33 cellular contexts compared by ENCODE assay signal in the genomic region with DNA sequence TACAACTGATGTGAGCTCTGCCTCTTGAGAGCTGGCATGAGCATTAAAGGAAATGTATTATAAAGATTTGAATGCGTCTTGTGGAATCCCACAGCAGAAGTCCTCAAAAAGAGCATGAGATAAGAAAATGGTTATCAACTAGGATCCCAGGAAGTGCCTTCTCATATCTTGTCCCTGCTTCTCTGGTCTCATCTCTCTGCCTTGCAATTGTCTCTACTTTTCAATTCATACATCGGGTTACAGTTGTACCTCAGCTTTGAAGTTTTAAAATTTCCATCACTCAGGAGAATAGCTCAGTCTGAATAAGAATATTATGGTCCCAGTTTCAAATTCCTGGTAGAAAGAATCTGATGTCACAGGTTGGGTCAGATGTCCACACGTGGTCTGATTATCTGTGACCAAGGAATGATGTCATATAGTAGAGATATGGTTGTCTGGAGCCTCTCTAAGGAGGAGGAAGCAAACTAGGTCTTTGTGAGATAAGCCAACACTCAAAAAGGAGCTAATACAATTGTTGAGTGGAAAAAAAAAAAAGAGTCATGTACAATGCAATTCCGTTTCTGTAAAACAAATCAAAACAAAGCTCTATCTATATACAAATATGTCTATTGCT.
"Had no signal": no experiment of that assay in that cellular context is flagged by ENCODE, and none has a peak within 500 bp of the region (broad histone marks: within the 10 kb centered on the region; RNA-seq: fewer than 3 reads in every experiment).

No MANE protein-coding gene starts in this region.

- H3K4me1 ChIP-seq: adrenal gland, body of pancreas, esophagus muscularis mucosa, foreskin keratinocyte, gastrocnemius medialis, heart left ventricle had no signal

- H3K27ac ChIP-seq: adrenal gland, body of pancreas, esophagus muscularis mucosa, foreskin keratinocyte, gastrocnemius medialis, heart left ventricle, VCaP had no signal

- DNase-seq: activated B cell treated with CpG ODN at 0.5 μM for 24 hours; activated CD4-positive, alpha-beta memory T cell treated with anti-CD3 and anti-CD28 coated beads for 36 hours; activated CD4-positive, alpha-beta T cell treated with anti-CD3 and anti-CD28 coated beads for 48 hours; activated CD4-positive, alpha-beta T cell treated with anti-CD3 and anti-CD28 coated beads, Interleukin-2, amount 50 U/mL, for 1 hour; activated CD8-positive, alpha-beta memory T cell treated with anti-CD3 and anti-CD28 coated beads, Interleukin-2, amount 10 ng/mL, durations not matched to agents 7 days and 5 days; activated CD8-positive, alpha-beta memory T cell treated with anti-CD3 and anti-CD28 coated beads, Interleukin-2, amount 50 U/mL, for 4 hours; activated CD8-positive, alpha-beta T cell treated with anti-CD3 and anti-CD28 coated beads, Interleukin-2, amount 10 ng/mL, durations not matched to agents 7 days and 5 days; activated effector memory CD4-positive, alpha-beta T cell treated with anti-CD3 and anti-CD28 coated beads, Interleukin-2, amount 50 U/mL, for 16 hours; activated naive CD4-positive, alpha-beta T cell treated with anti-CD3 and anti-CD28 coated beads for 36 hours; activated naive CD8-positive, alpha-beta T cell treated with anti-CD3 and anti-CD28 coated beads for 36 hours; activated naive CD8-positive, alpha-beta T cell treated with anti-CD3 and anti-CD28 coated beads, Interleukin-2, amount 50 U/mL, for 24 hours; activated T-cell treated with anti-CD3 and anti-CD28 coated beads, Interleukin-2, amount 50 U/mL, for 1 hour; activated T-cell treated with anti-CD3 and anti-CD28 coated beads, Interleukin-2, amount 50 U/mL, for 48 hours; adrenal gland; amygdala; aorta; body of pancreas; caudate nucleus; cortex of kidney; dermis blood vessel endothelial cell; effector CD4-positive, alpha-beta T cell; effector memory CD8-positive, alpha-beta T cell; foreskin keratinocyte; gastrocnemius medialis; glutamatergic neuron; heart left ventricle; T-helper 2 cell had no signal

- H3K27ac Mint-ChIP-seq: activated B cell treated with CpG ODN at 0.5 μM for 24 hours; activated CD4-positive, alpha-beta memory T cell treated with anti-CD3 and anti-CD28 coated beads for 36 hours; activated CD8-positive, alpha-beta memory T cell treated with anti-CD3 and anti-CD28 coated beads, Interleukin-2, amount 10 ng/mL, durations not matched to agents 7 days and 5 days; activated CD8-positive, alpha-beta T cell treated with anti-CD3 and anti-CD28 coated beads, Interleukin-2, amount 10 ng/mL, durations not matched to agents 7 days and 5 days; activated naive CD4-positive, alpha-beta T cell treated with anti-CD3 and anti-CD28 coated beads for 36 hours; activated naive CD4-positive, alpha-beta T cell treated with anti-CD3 and anti-CD28 coated beads, Interleukin-2, amount 50 U/mL, for 24 hours; activated naive CD8-positive, alpha-beta T cell treated with anti-CD3 and anti-CD28 coated beads for 36 hours; activated naive CD8-positive, alpha-beta T cell treated with anti-CD3 and anti-CD28 coated beads, Interleukin-2, amount 50 U/mL, for 24 hours; activated T-helper 1 cell treated with anti-CD3 and anti-CD28 coated beads, Interleukin-12 subunit alpha, Interleukin-12 subunit beta, Interleukin-2, Interleukin-4 antibody, amounts not matched to agents 30 ng/mL and 10 ng/mL and 1 ng/mL, durations not matched to agents 14 hours and 24 hours and 36 hours; activated T-helper 2 cell treated with anti-CD3 and anti-CD28 coated beads, Interferon-gamma antibody, Interleukin-2, Interleukin-4, amounts not matched to agents 10 μg/mL and 5 μg/mL and 100 μg/mL, durations not matched to agents 14 hours and 24 hours and 36 hours; effector memory CD8-positive, alpha-beta T cell had no signal

- H3K4me3 ChIP-seq: adrenal gland, body of pancreas, esophagus muscularis mucosa, gastrocnemius medialis, heart left ventricle had no signal

- H3K36me3 ChIP-seq: adrenal gland, esophagus muscularis mucosa, gastrocnemius medialis, heart left ventricle had no signal

- ATAC-seq: activated CD4-positive, CD25-positive, alpha-beta regulatory T cell treated with anti-CD3 and anti-CD28 coated beads, Interleukin-2, amount 50 U/mL, for 24 hours; activated CD8-positive, alpha-beta memory T cell treated with anti-CD3 and anti-CD28 coated beads, Interleukin-2, amount 10 ng/mL, durations not matched to agents 7 days and 5 days; activated CD8-positive, alpha-beta T cell treated with anti-CD3 and anti-CD28 coated beads, Interleukin-2, amount 10 ng/mL, durations not matched to agents 7 days and 5 days; activated naive CD8-positive, alpha-beta T cell treated with anti-CD3 and anti-CD28 coated beads, Interleukin-2, amount 50 U/mL, for 24 hours; body of pancreas; effector memory CD8-positive, alpha-beta T cell; foreskin keratinocyte; gastrocnemius medialis; heart left ventricle had no signal

- H3K27me3 ChIP-seq: adrenal gland, body of pancreas, esophagus muscularis mucosa, foreskin keratinocyte, gastrocnemius medialis, heart left ventricle had no signal

- H3K4me3 Mint-ChIP-seq: activated B cell treated with CpG ODN at 0.5 μM for 24 hours; activated CD4-positive, alpha-beta memory T cell treated with anti-CD3 and anti-CD28 coated beads for 36 hours; activated CD8-positive, alpha-beta memory T cell treated with anti-CD3 and anti-CD28 coated beads, Interleukin-2, amount 10 ng/mL, durations not matched to agents 7 days and 5 days; activated CD8-positive, alpha-beta T cell treated with anti-CD3 and anti-CD28 coated beads, Interleukin-2, amount 10 ng/mL, durations not matched to agents 7 days and 5 days; activated naive CD4-positive, alpha-beta T cell treated with anti-CD3 and anti-CD28 coated beads for 36 hours; activated naive CD4-positive, alpha-beta T cell treated with anti-CD3 and anti-CD28 coated beads, Interleukin-2, amount 50 U/mL, for 24 hours; activated naive CD8-positive, alpha-beta T cell treated with anti-CD3 and anti-CD28 coated beads for 36 hours; activated naive CD8-positive, alpha-beta T cell treated with anti-CD3 and anti-CD28 coated beads, Interleukin-2, amount 50 U/mL, for 24 hours; activated T-helper 1 cell treated with anti-CD3 and anti-CD28 coated beads, Interleukin-12 subunit alpha, Interleukin-12 subunit beta, Interleukin-2, Interleukin-4 antibody, amounts not matched to agents 30 ng/mL and 10 ng/mL and 1 ng/mL, durations not matched to agents 14 hours and 24 hours and 36 hours; effector memory CD8-positive, alpha-beta T cell had no signal

- H3K9me3 Mint-ChIP-seq: activated B cell treated with CpG ODN at 0.5 μM for 24 hours; activated CD4-positive, alpha-beta memory T cell treated with anti-CD3 and anti-CD28 coated beads for 36 hours; activated naive CD4-positive, alpha-beta T cell treated with anti-CD3 and anti-CD28 coated beads for 36 hours; activated naive CD4-positive, alpha-beta T cell treated with anti-CD3 and anti-CD28 coated beads, Interleukin-2, amount 50 U/mL, for 24 hours; activated naive CD8-positive, alpha-beta T cell treated with anti-CD3 and anti-CD28 coated beads for 36 hours; activated naive CD8-positive, alpha-beta T cell treated with anti-CD3 and anti-CD28 coated beads, Interleukin-2, amount 50 U/mL, for 24 hours; activated T-helper 1 cell treated with anti-CD3 and anti-CD28 coated beads, Interleukin-12 subunit alpha, Interleukin-12 subunit beta, Interleukin-2, Interleukin-4 antibody, amounts not matched to agents 30 ng/mL and 10 ng/mL and 1 ng/mL, durations not matched to agents 14 hours and 24 hours and 36 hours; activated T-helper 2 cell treated with anti-CD3 and anti-CD28 coated beads, Interferon-gamma antibody, Interleukin-2, Interleukin-4, amounts not matched to agents 10 μg/mL and 5 μg/mL and 100 μg/mL, durations not matched to agents 14 hours and 24 hours and 36 hours; effector memory CD8-positive, alpha-beta T cell had no signal

- H3K9me3 ChIP-seq: adrenal gland, body of pancreas, esophagus muscularis mucosa, gastrocnemius medialis, heart left ventricle had no signal

- H3K36me3 Mint-ChIP-seq: activated CD4-positive, alpha-beta memory T cell treated with anti-CD3 and anti-CD28 coated beads for 36 hours; activated CD8-positive, alpha-beta memory T cell treated with anti-CD3 and anti-CD28 coated beads, Interleukin-2, amount 10 ng/mL, durations not matched to agents 7 days and 5 days; activated naive CD8-positive, alpha-beta T cell treated with anti-CD3 and anti-CD28 coated beads for 36 hours had no signal

- H3K4me1 Mint-ChIP-seq: activated B cell treated with CpG ODN at 0.5 μM for 24 hours; activated CD8-positive, alpha-beta memory T cell treated with anti-CD3 and anti-CD28 coated beads, Interleukin-2, amount 10 ng/mL, durations not matched to agents 7 days and 5 days; activated naive CD4-positive, alpha-beta T cell treated with anti-CD3 and anti-CD28 coated beads, Interleukin-2, amount 50 U/mL, for 24 hours; activated naive CD8-positive, alpha-beta T cell treated with anti-CD3 and anti-CD28 coated beads for 36 hours; activated naive CD8-positive, alpha-beta T cell treated with anti-CD3 and anti-CD28 coated beads, Interleukin-2, amount 50 U/mL, for 24 hours had no signal
